ENCODE assay signal across 1 cellular context in genomic region chr1:44033756-44034155, GRCh38.
TF ChIP-seq lines count a peak whose summit lies in the region.

No MANE protein-coding gene starts in this region.

TF ChIP-seq in HepG2, 621 proteins besides CTCF, POLR2A, EP300 and RAD21:
- TF ChIP-seq ZFX (CRISPR knock-in tag; IDR thresholded peaks at IDR 0.05; ENCODE audit: low read depth) (0 out of 2 replicates have a peak, but pooled peaks have one; percentile 5), ZNF503 (CRISPR knock-in tag; IDR thresholded peaks at IDR 0.05) (no peak)
